6 cellular contexts compared by ENCODE assay signal in the genomic region with DNA sequence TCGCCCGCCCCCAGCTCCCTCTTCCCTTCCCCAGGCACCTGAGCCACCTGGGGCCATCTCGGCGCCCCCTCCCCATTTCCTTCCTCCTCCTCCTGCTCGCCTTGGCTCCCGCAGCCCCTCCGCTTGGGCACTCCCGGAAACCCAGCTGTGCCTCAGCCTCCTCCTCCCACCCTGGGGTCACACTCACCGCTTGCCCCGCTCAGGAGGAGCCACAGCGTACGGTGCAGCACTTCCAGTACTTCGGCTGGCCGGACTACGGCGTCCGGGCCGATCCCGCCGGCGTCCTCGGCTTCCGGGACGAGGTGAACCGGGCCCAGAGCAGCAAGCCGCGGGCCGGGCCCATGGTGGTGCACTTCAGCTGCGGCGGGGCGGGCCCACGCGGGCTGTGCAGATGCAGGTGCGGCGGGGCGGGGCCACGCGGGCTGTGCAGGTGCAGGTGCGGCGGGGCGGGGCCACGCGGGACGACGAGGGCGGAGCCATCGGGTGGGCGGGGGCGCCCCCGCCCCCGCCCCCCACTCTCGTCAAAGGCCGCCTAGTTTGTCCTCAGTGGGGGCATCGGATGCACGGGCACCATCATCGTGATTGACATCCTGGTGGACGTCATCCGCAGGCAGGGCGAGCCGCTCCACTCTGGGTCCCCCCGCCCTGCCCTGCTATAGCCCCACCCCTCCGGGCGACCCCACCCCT. TPM values are rescaled to one million over a fixed set of nuclear protein-coding genes. Genes with fewer than 3 reads are reported as not detected.
DNase-seq lines count a peak whose midpoint lies in the region; ATAC-seq and TF ChIP-seq lines count a peak whose summit lies in the region.

No MANE protein-coding gene starts in this region.

- H3K79me2 ChIP-seq in osteoblast (ENCODE audit: insufficient read depth, low read length) = no peaks in the 10 kb centered on the region

- H4K20me1 ChIP-seq in osteoblast (ENCODE audit: insufficient read depth, low read length) = no peaks in the 10 kb centered on the region

- no peak overlapping the region for H2AFZ ChIP-seq in osteoblast (ENCODE audit: low read length)

- in situ Hi-C loops in GM13976 (cut with MboI; ENCODE audit: low sequenced_read_pairs, unreplicated experiment) = no loop called here

- no peaks in the 10 kb centered on the region for H3K9me3 ChIP-seq in osteoblast (ENCODE audit: low read depth, low read length)

- ATAC-seq in HG02623 (IDR thresholded peaks at IDR 0.05; ENCODE audit: unreplicated experiment) = peak; percentile 8
- ATAC-seq in foreskin keratinocyte = peak; percentile 66

- H3K27ac ChIP-seq in foreskin keratinocyte (no peak overlapping the region), osteoblast (ENCODE audit: low read depth, low read length) (no peak overlapping the region)

- H3K4me1 ChIP-seq in foreskin keratinocyte = no peaks in the 10 kb centered on the region
- peaks cover 10% of the 10 kb centered on the region for H3K4me1 ChIP-seq in osteoblast (ENCODE audit: insufficient read depth, low read length)

- no peaks in the 10 kb centered on the region for H3K36me3 ChIP-seq in osteoblast (ENCODE audit: insufficient read depth, low read length)

- DNase-seq in T-helper 9 cell (peak; percentile 43), foreskin keratinocyte (no peak), GM13976 (ENCODE audit: low spot score) (no peak), SK-N-DZ (ENCODE audit: low spot score) (no peak), osteoblast (ENCODE audit: insufficient read length, low spot score, missing footprints) (no peak)

- no peak overlapping the region for H3K4me2 ChIP-seq in osteoblast (ENCODE audit: insufficient read depth, low read length)

- TF ChIP-seq CTCF in foreskin keratinocyte (conservative IDR thresholded peaks at IDR 0.05) = no peak
- no peak for TF ChIP-seq CTCF in GM13976 (IDR thresholded peaks at IDR 0.05; ENCODE audit: borderline replicate concordance, control extremely low read depth, extremely low read depth, insufficient read depth, missing control alignments)
- TF ChIP-seq CTCF in osteoblast (IDR thresholded peaks at IDR 0.05; ENCODE audit: extremely low read depth, low read depth, low read length) = no peak

- H3K27me3 ChIP-seq in foreskin keratinocyte = peaks cover 22% of the 10 kb centered on the region
- peaks cover 11% of the 10 kb centered on the region for H3K27me3 ChIP-seq in osteoblast (ENCODE audit: insufficient read depth, low read length)

- no peak overlapping the region for H3K4me3 ChIP-seq in osteoblast (ENCODE audit: insufficient read depth, low read length)

RNA-seq across cellular contexts. Expression of gene RNF223, which starts 5.6 kb away (rescaled TPM):
- total RNA-seq in foreskin keratinocyte = 0.07 TPM in 2 replicates
- polyA plus RNA-seq in foreskin keratinocyte = 0.06 and 0.08 TPM in 2 replicates
- not detected in 2 replicates for polyA plus RNA-seq in SK-N-DZ (2014; cell fraction: cytosol; rRNA removed)
- polyA plus RNA-seq in SK-N-DZ (2014; cell fraction: nucleus; rRNA removed) = not detected in 2 replicates
- not detected in 2 replicates for total RNA-seq in osteoblast

RNA-seq across cellular contexts. Expression of gene C1orf159, which starts 47.4 kb away (rescaled TPM):
- 14.4 and 15.4 TPM in 2 replicates for total RNA-seq in foreskin keratinocyte
- 21.2 and 21.3 TPM in 2 replicates for polyA plus RNA-seq in foreskin keratinocyte
- 25.1 and 29.9 TPM in 2 replicates for polyA plus RNA-seq in SK-N-DZ (2014; cell fraction: cytosol; rRNA removed)
- polyA plus RNA-seq in SK-N-DZ (2014; cell fraction: nucleus; rRNA removed) = 68.9 and 148 TPM in 2 replicates
- total RNA-seq in osteoblast = 5.4 and 8.5 TPM in 2 replicates

RNA-seq across cellular contexts. Expression of gene AGRN, which starts 48.6 kb away (rescaled TPM):
- total RNA-seq in foreskin keratinocyte (224 and 261 TPM in 2 replicates), osteoblast (14.7 and 30.0 TPM in 2 replicates)
- polyA plus RNA-seq in foreskin keratinocyte = 174 and 192 TPM in 2 replicates
- 33.8 and 35.2 TPM in 2 replicates for polyA plus RNA-seq in SK-N-DZ (2014; cell fraction: cytosol; rRNA removed)
- polyA plus RNA-seq in SK-N-DZ (2014; cell fraction: nucleus; rRNA removed) = 206 and 207 TPM in 2 replicates

RNA-seq across cellular contexts. Expression of gene ISG15, which starts 55.2 kb away (rescaled TPM):
- 300 and 424 TPM in 2 replicates for total RNA-seq in foreskin keratinocyte
- polyA plus RNA-seq in foreskin keratinocyte = 448 and 672 TPM in 2 replicates
- polyA plus RNA-seq in SK-N-DZ (2014; cell fraction: cytosol; rRNA removed) = 27.4 and 30.6 TPM in 2 replicates
- 15.3 and 17.6 TPM in 2 replicates for polyA plus RNA-seq in SK-N-DZ (2014; cell fraction: nucleus; rRNA removed)
- 55.4 and 90.5 TPM in 2 replicates for total RNA-seq in osteoblast
